1 cellular context compared by ENCODE assay signal in genomic region chr12:93403988-93404803, GRCh38.
TF ChIP-seq lines count a peak whose summit lies in the region.

No MANE protein-coding gene starts in this region.

TF ChIP-seq in SK-N-SH treated with all-trans-retinoic acid at 6 μM for 48 hours, 23 proteins besides CTCF, POLR2A, EP300 and RAD21 (continued from another document):
- TF ChIP-seq ISL1 (CRISPR knock-in tag; IDR thresholded peaks at IDR 0.05) (peak; percentile 43; the same call in 1 of the 2 replicates), CREB5 (CRISPR knock-in tag; IDR thresholded peaks at IDR 0.05; ENCODE audit: low read depth) (no peak), TCF4 (CRISPR knock-in tag; IDR thresholded peaks at IDR 0.05; ENCODE audit: borderline replicate concordance) (no peak; the same call in 1 of the 2 replicates), ZNF8 (CRISPR knock-in tag; IDR thresholded peaks at IDR 0.05) (no peak), ZNF565 (CRISPR knock-in tag; conservative IDR thresholded peaks at IDR 0.05; ENCODE audit: low read depth) (no peak), ZFP3 (CRISPR knock-in tag; IDR thresholded peaks at IDR 0.05) (no peak), TOX (CRISPR knock-in tag; IDR thresholded peaks at IDR 0.05; ENCODE audit: borderline replicate concordance) (no peak; the same call in none of the 2 replicates), CSRNP3 (CRISPR knock-in tag; IDR thresholded peaks at IDR 0.05) (no peak), PATZ1 (CRISPR knock-in tag; IDR thresholded peaks at IDR 0.05; ENCODE audit: borderline replicate concordance) (peak; percentile 14; the same call in 1 of the 2 replicates), ZC3H10 (CRISPR knock-in tag; IDR thresholded peaks at IDR 0.05) (peak; percentile 71; the same call in 1 of the 2 replicates), ZFP30 (CRISPR knock-in tag; IDR thresholded peaks at IDR 0.05) (no peak), PPARA (CRISPR knock-in tag; IDR thresholded peaks at IDR 0.05; ENCODE audit: borderline replicate concordance) (no peak), BACH2 (CRISPR knock-in tag; IDR thresholded peaks at IDR 0.05; ENCODE audit: borderline replicate concordance) (no peak), ZNF70 (CRISPR knock-in tag; IDR thresholded peaks at IDR 0.05) (no peak), ARNTL (CRISPR knock-in tag; IDR thresholded peaks at IDR 0.05; ENCODE audit: borderline replicate concordance, low read depth) (no peak)
